Comparison of ENCODE assay signal across 8 cellular contexts in the genomic region with DNA sequence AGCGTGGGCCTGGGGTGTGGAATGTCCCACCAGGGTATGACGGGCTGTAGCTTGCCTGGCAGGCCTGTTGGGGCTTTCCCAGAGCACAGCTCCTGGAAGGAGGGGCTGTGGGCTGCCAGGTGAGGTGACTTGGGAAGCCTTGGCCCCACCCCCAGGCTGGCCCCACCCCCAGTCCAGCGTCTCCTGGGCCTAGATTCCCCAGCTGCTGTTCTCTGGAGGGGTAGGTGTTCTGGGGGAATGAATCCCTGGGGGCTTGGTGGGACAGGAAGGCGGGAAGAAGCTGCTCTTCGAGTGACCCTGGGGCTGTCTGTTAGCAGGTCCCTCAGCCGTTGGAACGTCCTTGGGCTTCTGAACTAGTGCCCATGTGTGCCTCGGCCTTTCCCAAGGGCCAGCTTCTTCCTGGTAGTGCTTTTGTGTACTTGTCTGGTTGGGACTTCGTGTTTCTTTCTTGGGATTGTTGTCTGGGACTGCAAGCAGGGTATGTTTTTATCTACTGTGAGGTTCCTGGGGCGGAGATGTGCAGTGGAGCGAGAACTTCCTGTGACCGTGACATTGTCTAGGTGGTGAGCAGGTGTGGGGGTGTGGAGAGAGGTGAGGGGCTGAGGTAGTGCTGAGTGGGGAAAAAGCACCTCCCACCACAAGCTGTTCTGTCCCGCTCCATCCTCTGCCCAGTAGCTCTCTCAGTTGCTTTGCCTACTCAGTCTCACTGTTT. TPM values are rescaled to one million over a fixed set of nuclear protein-coding genes. Genes with fewer than 3 reads are reported as not detected.
DNase-seq lines count a peak whose midpoint lies in the region; ATAC-seq and TF ChIP-seq lines count a peak whose summit lies in the region.

No MANE protein-coding gene starts in this region.

- H3K4me1 ChIP-seq in cardiac muscle cell (ENCODE audit: low read depth) = peaks cover 57% of the 10 kb centered on the region
- H3K4me1 ChIP-seq in aorta (ENCODE audit: control insufficient read depth in 1 of 2, insufficient read depth in 2 of 2, low read length in 2 of 2) = no peaks in the 10 kb centered on the region

- intact Hi-C loops in Right ventricle myocardium superior (cut with DNase I) = loop anchor here (5.0 to 10.0 kb wide), 2 partner anchors 141 to 208 kb away; partner anchors contain the start of genes DHX16, FLOT1 and IER3
- intact Hi-C loops in aorta (cut with DNase I) = loop anchor here in 1 of 2 donors (5.0 kb wide), 1 partner anchor 201 kb away; no protein-coding TSS in a partner anchor

- TF ChIP-seq CTCF in cardiac muscle cell (IDR thresholded peaks at IDR 0.05; ENCODE audit: low read depth, low read length) = no peak
- TF ChIP-seq CTCF in nephron (IDR thresholded peaks at IDR 0.05; ENCODE audit: unreplicated experiment in 3 of 3) = no peak

- H3K27ac ChIP-seq in cardiac muscle cell (peak overlapping the region; percentile 94), aorta (ENCODE audit: low read depth in 1 of 2, low read length in 2 of 2) (peak overlapping the region in 1 of 2 donors; percentile 50)

- H3K9me3 ChIP-seq in cardiac muscle cell (ENCODE audit: low read depth) (no peaks in the 10 kb centered on the region), aorta (ENCODE audit: control insufficient read depth, low read length) (no peaks in the 10 kb centered on the region)

- H3K27me3 ChIP-seq in cardiac muscle cell (no peaks in the 10 kb centered on the region), aorta (ENCODE audit: control insufficient read depth in 1 of 2, insufficient read depth in 2 of 2, low read length in 1 of 2) (no peaks in the 10 kb centered on the region)

- H3K4me3 ChIP-seq in cardiac muscle cell = peak overlapping the region; percentile 14
- no peak overlapping the region for H3K4me3 ChIP-seq in aorta (ENCODE audit: low read length in 2 of 2)

- peaks cover 1% of the 10 kb centered on the region for H3K36me3 Mint-ChIP-seq in nephron (ENCODE audit: low read depth)

- peaks cover 75% of the 10 kb centered on the region for H3K4me1 Mint-ChIP-seq in nephron

- WGBS in aorta, 2 donors = 57 to 63% methylated on average over 13 of the region's 13 CpGs

- H3K27me3 Mint-ChIP-seq in nephron (ENCODE audit: low read depth) = no peaks in the 10 kb centered on the region

- H3K9me3 Mint-ChIP-seq in nephron = no peaks in the 10 kb centered on the region

- H3K27ac Mint-ChIP-seq in nephron = peak overlapping the region; percentile 98 to 99 (median 98)

- DNase-seq in cardiac muscle cell (ENCODE audit: low read depth in 1 of 2, low spot score in 1 of 2) (peak in 1 of 2 donors; percentile 34), Right ventricle myocardium superior (no peak), NCI-H526 treated with DMSO at 0.1 percent for 48 hours (lab: John Stamatoyannopoulos, UW) (peak; percentile 78), ecto neural progenitor cell (ENCODE audit: low spot score) (peak; percentile 76), 8988T (no peak), NCI-H1694 (lab: John Stamatoyannopoulos, UW) (no peak), aorta (no peak)

- peak overlapping the region; percentile 84 to 90 (median 88) for H3K4me3 Mint-ChIP-seq in nephron

- ATAC-seq in Right ventricle myocardium superior (ENCODE audit: poor library complexity) = no peak
- no peak for ATAC-seq in aorta (ENCODE audit: low FRiP score)

- H3K36me3 ChIP-seq in cardiac muscle cell (no peaks in the 10 kb centered on the region), aorta (ENCODE audit: control insufficient read depth in 1 of 2, insufficient read depth in 2 of 2, low read length in 1 of 2) (no peaks in the 10 kb centered on the region)

RNA-seq across cellular contexts. Expression of gene DDR1, which starts 1.4 kb away (rescaled TPM):
- 125 and 136 TPM in 2 replicates for total RNA-seq in cardiac muscle cell
- 108 and 118 TPM in 2 replicates for polyA plus RNA-seq in cardiac muscle cell
- 23.2 TPM for total RNA-seq in Right ventricle myocardium superior
- 10 to 100 TPM; 29.5 to 32.0 TPM for total RNA-seq in aorta
- polyA plus RNA-seq in aorta = 10 to 100 TPM in 1 of 2 donors, 1 to 10 TPM in 1; 6.8 to 15.4 TPM

RNA-seq across cellular contexts. Expression of gene GTF2H4, which starts 25.1 kb away (rescaled TPM):
- total RNA-seq in cardiac muscle cell (24.0 and 25.8 TPM in 2 replicates), Right ventricle myocardium superior (23.6 TPM), aorta (10 to 100 TPM; 31.2 to 37.0 TPM)
- polyA plus RNA-seq in cardiac muscle cell (18.0 and 20.7 TPM in 2 replicates), aorta (10 to 100 TPM in 1 of 2 donors, 1 to 10 TPM in 1; 3.9 to 88.2 TPM)

RNA-seq across cellular contexts. Expression of gene VARS2, which starts 31.1 kb away (rescaled TPM):
- 59.3 and 61.3 TPM in 2 replicates for total RNA-seq in cardiac muscle cell
- 24.8 and 27.5 TPM in 2 replicates for polyA plus RNA-seq in cardiac muscle cell
- total RNA-seq in Right ventricle myocardium superior = 17.2 TPM
- 10 to 100 TPM; 16.0 to 19.1 TPM for total RNA-seq in aorta
- 10 to 100 TPM in 1 of 2 donors, 1 to 10 TPM in 1; 9.6 to 65.7 TPM for polyA plus RNA-seq in aorta

RNA-seq across cellular contexts. Expression of gene SFTA2, which starts 49.0 kb away (rescaled TPM):
- total RNA-seq in cardiac muscle cell (not detected in 2 replicates), Right ventricle myocardium superior (not detected), aorta (not detected)
- polyA plus RNA-seq in cardiac muscle cell (0.86 and 1.8 TPM in 2 replicates), aorta (1 to 10 TPM in 1 of 2 donors, not detected in 1; 2.4 TPM)

RNA-seq across cellular contexts. Expression of gene MUCL3, which starts 57.9 kb away (rescaled TPM):
- total RNA-seq in cardiac muscle cell (not detected in 2 replicates), Right ventricle myocardium superior (not detected), aorta (not detected)
- polyA plus RNA-seq in cardiac muscle cell (0.12 TPM in 1 of 2 replicates, not detected in the other), aorta (under 1 TPM; 0.13 to 0.18 TPM)

Comparison
In these comparisons a context has a peak if more than half of its experiments do, and no peak if none do; other contexts are left out.
1. DNase-seq: peak in NCI-H526 treated with DMSO at 0.1 percent for 48 hours (single experiment) and ecto neural progenitor cell (single experiment); none in Right ventricle myocardium superior (single experiment), 8988T (single experiment), NCI-H1694 (single experiment) and aorta (0 of 2).